ENCODE assay signal across 35 cellular contexts in genomic region chr5:65546141-65546540, GRCh38. TPM values are rescaled to one million over a fixed set of nuclear protein-coding genes. Genes with fewer than 3 reads are reported as not detected.
A peak's percentile ranks its signal among the peaks of the same experiment; 100 is the strongest.
DNase-seq lines count a peak whose midpoint lies in the region; ATAC-seq, FAIRE-seq and TF ChIP-seq lines count a peak whose summit lies in the region.
"Had no signal": no experiment of that assay in that cellular context is flagged by ENCODE, and none has a peak within 500 bp of the region (broad histone marks: within the 10 kb centered on the region; RNA-seq: fewer than 3 reads in every experiment).

No MANE protein-coding gene starts in this region.

- WGBS in HepG2 (ENCODE audit: low lambda C conversion rate) = 96% methylated on average over 5 of the region's 5 CpGs
- 92% methylated on average over 5 of the region's 5 CpGs for WGBS in right lobe of liver (ENCODE audit: insufficient coverage, low coverage, low lambda C conversion rate, missing lambda C conversion rate)
- 92% methylated on average over 5 of the region's 5 CpGs for WGBS in A549 (ENCODE audit: missing lambda C conversion rate)
- WGBS in K562 (ENCODE audit: insufficient coverage, low coverage, missing lambda C conversion rate) = 91% methylated on average over 5 of the region's 5 CpGs

- no peaks in the 10 kb centered on the region for H3K4me1 ChIP-seq in HepG2 (ENCODE audit: insufficient read depth, low read length)
- no peaks in the 10 kb centered on the region for H3K4me1 ChIP-seq in right lobe of liver
- H3K4me1 ChIP-seq in A549 = no peaks in the 10 kb centered on the region
- no peaks in the 10 kb centered on the region; a peak in 1 of 5 replicates for H3K4me1 ChIP-seq in K562 (replicated peaks in 1 of 2; ENCODE audit: control insufficient read depth in 2 of 2, insufficient read depth in 2 of 2, low read length in 2 of 2)
- no peaks in the 10 kb centered on the region for H3K4me1 ChIP-seq in colonic mucosa
- H3K4me1 ChIP-seq: BE2C; BLaER1; BLaER1 treated with 17β-estradiol and CSF1 and Interleukin-3, amounts not matched to agents 10 nM and 100 nM; Caco-2 had no signal

- H3K9me1 ChIP-seq in K562 (ENCODE audit: control insufficient read depth, insufficient read depth, low read length) = no peaks in the 10 kb centered on the region

- intact Hi-C loops in HepG2 (cut with micrococcal nuclease; ENCODE audit: unreplicated experiment) = no loop called here
- intact Hi-C loops in right lobe of liver (cut with DNase I) = no loop called here
- intact Hi-C loops in K562 (cut with micrococcal nuclease) = no loop called here
- intact Hi-C loops in colonic mucosa (cut with DNase I) = no loop called here

- no TSS peak for BruUV-seq in HepG2 (replicated peaks; lab: Mats Ljungman, UMichigan)
- no TSS peak for BruUV-seq in K562 (replicated peaks; lab: Mats Ljungman, UMichigan)

- H3K27me3 ChIP-seq in HepG2 (ENCODE audit: control insufficient read depth in 1 of 2, insufficient read depth in 2 of 2, low read length in 2 of 2) = no peaks in the 10 kb centered on the region
- no peaks in the 10 kb centered on the region for H3K27me3 ChIP-seq in right lobe of liver
- no peaks in the 10 kb centered on the region for H3K27me3 ChIP-seq in K562 (ENCODE audit: control insufficient read depth in 2 of 2, insufficient read depth in 2 of 2, low read length in 2 of 2)
- no peaks in the 10 kb centered on the region for H3K27me3 ChIP-seq in colonic mucosa
- H3K27me3 ChIP-seq: BE2C; BLaER1; BLaER1 treated with 17β-estradiol and CSF1 and Interleukin-3, amounts not matched to agents 10 nM and 100 nM had no signal

- FAIRE-seq in HepG2 (lab: Jason Lieb, UNC) = no peak
- FAIRE-seq in A549 (lab: Jason Lieb, UNC) = no peak
- no peak for FAIRE-seq in K562 (lab: Jason Lieb, UNC)
- FAIRE-seq: D721Med had no signal

- no peak overlapping the region for H3K9ac ChIP-seq in HepG2 (ENCODE audit: insufficient read depth, low read depth, low read length)
- no peak overlapping the region for H3K9ac ChIP-seq in K562 (ENCODE audit: insufficient read depth in 1 of 2, low read depth in 2 of 2, low read length in 2 of 2)
- H3K9ac ChIP-seq in colonic mucosa (ENCODE audit: low read depth in 2 of 2, low read length in 2 of 2) = no peak overlapping the region
- H3K9ac ChIP-seq: BLaER1; BLaER1 treated with 17β-estradiol and CSF1 and Interleukin-3, amounts not matched to agents 10 nM and 100 nM had no signal

- no peaks in the 10 kb centered on the region for H3K9me3 Mint-ChIP-seq in endothelial cell (ENCODE audit: unreplicated experiment)
- H3K9me3 Mint-ChIP-seq: CD14-positive monocyte; CD4-positive, alpha-beta memory T cell; CD4-positive, alpha-beta T cell; CD4-positive, CD25-positive, alpha-beta regulatory T cell; CD8-positive, alpha-beta memory T cell; CD8-positive, alpha-beta T cell had no signal

- H3K4me1 Mint-ChIP-seq in endothelial cell (ENCODE audit: unreplicated experiment) = peaks cover 24% of the 10 kb centered on the region
- H3K4me1 Mint-ChIP-seq: B cell, CD14-positive monocyte had no signal

- H3K36me3 ChIP-seq in HepG2 (replicated peaks in 1 of 2; ENCODE audit: control insufficient read depth in 1 of 2, insufficient read depth in 2 of 2, low read length in 2 of 2) (peaks cover 1 to 36% of the 10 kb centered on the region in 2 experiments; a peak in 4 of 5 replicates), right lobe of liver (no peaks in the 10 kb centered on the region), K562 (ENCODE audit: control insufficient read depth, insufficient read depth, low read length) (peaks cover 73% of the 10 kb centered on the region), colonic mucosa (no peaks in the 10 kb centered on the region)

- peak overlapping the region; percentile 78 for H3K27ac Mint-ChIP-seq in endothelial cell (ENCODE audit: unreplicated experiment)
- H3K27ac Mint-ChIP-seq: B cell; CD4-positive, alpha-beta T cell; CD4-positive, CD25-positive, alpha-beta regulatory T cell; CD8-positive, alpha-beta memory T cell; CD8-positive, alpha-beta T cell had no signal

- no peaks in the 10 kb centered on the region for H3K79me2 ChIP-seq in HepG2 (ENCODE audit: insufficient read depth, low read length)
- no peaks in the 10 kb centered on the region for H3K79me2 ChIP-seq in K562 (ENCODE audit: control insufficient read depth, insufficient read depth, low read length)

- H3K27ac ChIP-seq in HepG2 (ENCODE audit: extremely low read length, insufficient read depth, low read length) (no peak overlapping the region), right lobe of liver (no peak overlapping the region), A549 (no peak overlapping the region), K562 (ENCODE audit: extremely low read depth, low read depth, low read length) (no peak overlapping the region), colonic mucosa (no peak overlapping the region)
- H3K27ac ChIP-seq: 22Rv1; BLaER1; BLaER1 treated with 17β-estradiol and CSF1 and Interleukin-3, amounts not matched to agents 10 nM and 100 nM; C4-2B had no signal

- no peak for TF ChIP-seq CTCF in HepG2 (CRISPR knock-in tag; IDR thresholded peaks at IDR 0.05)
- no peak for TF ChIP-seq CTCF in right lobe of liver (IDR thresholded peaks at IDR 0.05)
- TF ChIP-seq CTCF in A549 (IDR thresholded peaks at IDR 0.05) = no peak
- no peak for TF ChIP-seq CTCF in K562 (IDR thresholded peaks at IDR 0.05 in 2 of 3, conservative IDR thresholded peaks at IDR 0.05 in 1 of 3; ENCODE audit: insufficient read depth in 2 of 3, low read depth in 1 of 3, low read length in 3 of 3)
- TF ChIP-seq CTCF in endothelial cell (IDR thresholded peaks at IDR 0.05; ENCODE audit: unreplicated experiment) = no peak
- no peak for TF ChIP-seq CTCF in colonic mucosa (IDR thresholded peaks at IDR 0.05)

- TF ChIP-seq POLR2A in HepG2 (IDR thresholded peaks at IDR 0.05; ENCODE audit: insufficient read depth in 1 of 2, low read depth in 2 of 2, low read length in 2 of 2) = no peak
- TF ChIP-seq POLR2A in right lobe of liver (IDR thresholded peaks at IDR 0.05) = no peak
- no peak for TF ChIP-seq POLR2A in A549 (IDR thresholded peaks at IDR 0.05; ENCODE audit: low read length)
- no peak for TF ChIP-seq POLR2A in K562 (conservative IDR thresholded peaks at IDR 0.05)

- no peaks in the 10 kb centered on the region for H3K9me3 ChIP-seq in HepG2 (ENCODE audit: low read length)
- H3K9me3 ChIP-seq in right lobe of liver = no peaks in the 10 kb centered on the region
- H3K9me3 ChIP-seq in A549 = no peaks in the 10 kb centered on the region
- H3K9me3 ChIP-seq in K562 (replicated peaks; ENCODE audit: control insufficient read depth, insufficient read depth, low read depth, low read length) = no peaks in the 10 kb centered on the region
- H3K9me3 ChIP-seq in colonic mucosa = no peaks in the 10 kb centered on the region
- H3K9me3 ChIP-seq: BE2C; BLaER1; BLaER1 treated with 17β-estradiol and CSF1 and Interleukin-3, amounts not matched to agents 10 nM and 100 nM; Caco-2 had no signal

- H3K27me3 Mint-ChIP-seq in endothelial cell (ENCODE audit: unreplicated experiment) = peaks cover 3% of the 10 kb centered on the region
- H3K27me3 Mint-ChIP-seq: B cell; CD4-positive, alpha-beta memory T cell; CD4-positive, alpha-beta T cell; CD4-positive, CD25-positive, alpha-beta regulatory T cell; CD8-positive, alpha-beta memory T cell had no signal

- TF ChIP-seq EP300 in HepG2 (IDR thresholded peaks at IDR 0.05; ENCODE audit: low read depth in 2 of 2, low read length in 2 of 2) = no peak
- no peak for TF ChIP-seq EP300 in HepG2 (CRISPR knock-in tag; IDR thresholded peaks at IDR 0.05; ENCODE audit: borderline replicate concordance)
- no peak for TF ChIP-seq EP300 in A549 (IDR thresholded peaks at IDR 0.05)
- no peak for TF ChIP-seq EP300 in K562 (IDR thresholded peaks at IDR 0.05; ENCODE audit: low read length)

- H3K4me3 ChIP-seq in HepG2 (replicated peaks in 1 of 3; ENCODE audit: insufficient read depth in 1 of 3, low read depth in 2 of 3, low read length in 3 of 3) = no peak overlapping the region
- H3K4me3 ChIP-seq in right lobe of liver = no peak overlapping the region
- H3K4me3 ChIP-seq in A549 = no peak overlapping the region
- no peak overlapping the region for H3K4me3 ChIP-seq in K562
- H3K4me3 ChIP-seq in colonic mucosa = no peak overlapping the region
- H3K4me3 ChIP-seq: BLaER1; BLaER1 treated with 17β-estradiol and CSF1 and Interleukin-3, amounts not matched to agents 10 nM and 100 nM had no signal

- no peak for DNase-seq in HepG2 (ENCODE audit: low spot score)
- DNase-seq in right lobe of liver = no peak
- DNase-seq in A549 (ENCODE audit: low read depth in 1 of 2, low spot score in 1 of 2) = no peak
- no peak for DNase-seq in K562 (ENCODE audit: extremely low read depth in 1 of 4, low spot score in 3 of 4)
- no peak for DNase-seq in endothelial cell (ENCODE audit: low spot score)
- DNase-seq in effector CD8-positive, alpha-beta T cell (lab: John Stamatoyannopoulos, UW) = no peak
- no peak for DNase-seq in iPS-NIHi7 (ENCODE audit: extremely low spot score)
- no peak for DNase-seq in colonic mucosa
- DNase-seq: 8988T; ACHN; AML-193; BE2C; C1 segment of cervical spinal cord; Caco-2; Calu3; CD4-positive, alpha-beta memory T cell; CD4-positive, alpha-beta T cell; CD4-positive, CD25-positive, alpha-beta regulatory T cell; CD8-positive, alpha-beta memory T cell; CD8-positive, alpha-beta T cell; COR-L47; DMS 273 treated with DMSO at 0.1 percent for 48 hours; DMS153; DMS53; DMS79; DMS79 treated with DMSO at 0.1 percent for 48 hours; DND-41; EL had no signal

- H3K36me3 Mint-ChIP-seq in endothelial cell (ENCODE audit: low read depth, unreplicated experiment) = peaks cover 20% of the 10 kb centered on the region

- CTCF ChIA-PET in HepG2 (lab: Yijun Ruan, JAX; ENCODE audit: low intra/inter-chr PET ratio, low total read pairs) = no interaction called here
- CTCF ChIA-PET in A549 (lab: Yijun Ruan, JAX) = interaction anchor here (1.2 kb wide), 1 partner anchor 11 kb away, joined by 3 read pairs; no protein-coding TSS in a partner anchor
- CTCF ChIA-PET in K562 (lab: Yijun Ruan, JAX; ENCODE audit: low intra/inter-chr PET ratio) = no interaction called here

- H3K4me3 Mint-ChIP-seq in endothelial cell (ENCODE audit: unreplicated experiment) = no peak overlapping the region
- H3K4me3 Mint-ChIP-seq: B cell; CD14-positive monocyte; CD4-positive, alpha-beta memory T cell; CD4-positive, alpha-beta T cell; CD4-positive, CD25-positive, alpha-beta regulatory T cell; CD8-positive, alpha-beta memory T cell; CD8-positive, alpha-beta T cell had no signal

- H2AFZ ChIP-seq in HepG2 (ENCODE audit: low read length) = no peak overlapping the region
- H2AFZ ChIP-seq in K562 (ENCODE audit: low read depth, low read length) = no peak overlapping the region

- H4K20me1 ChIP-seq in HepG2 (ENCODE audit: insufficient read depth, low read length) (no peaks in the 10 kb centered on the region), K562 (replicated peaks; ENCODE audit: control insufficient read depth, insufficient read depth, low read length) (no peaks in the 10 kb centered on the region)
- H4K20me1 ChIP-seq: BLaER1; BLaER1 treated with 17β-estradiol and CSF1 and Interleukin-3, amounts not matched to agents 10 nM and 100 nM had no signal

- in situ Hi-C loops in HepG2 (cut with HindIII; ENCODE audit: extremely low pct_ligation_motif_present, low pct_unique_long_range_greater_than_20kb) (no loop called here), K562 (cut with MboI) (no loop called here)

- POLR2A ChIA-PET in HepG2 (lab: Yijun Ruan, JAX) (no interaction called here), A549 (lab: Yijun Ruan, JAX) (no interaction called here), K562 (lab: Yijun Ruan, JAX) (interaction anchor here (0.7 to 1.9 kb wide), 4 partner anchors 10 to 23 kb away, joined by 3 to 7 read pairs (median 4); partner anchors contain the start of genes CENPK and PPWD1)

- no peak overlapping the region for H3K4me2 ChIP-seq in HepG2 (ENCODE audit: low read depth, low read length)
- no peak overlapping the region for H3K4me2 ChIP-seq in A549
- H3K4me2 ChIP-seq in K562 (ENCODE audit: insufficient read depth, low read length) = no peak overlapping the region
- H3K4me2 ChIP-seq: BLaER1; BLaER1 treated with 17β-estradiol and CSF1 and Interleukin-3, amounts not matched to agents 10 nM and 100 nM had no signal

- TF ChIP-seq RAD21 in HepG2 (CRISPR knock-in tag; IDR thresholded peaks at IDR 0.05) (no peak), A549 (conservative IDR thresholded peaks at IDR 0.05 in 1 of 2, IDR thresholded peaks at IDR 0.05 in 1 of 2) (no peak), K562 (CRISPR knock-in tag; conservative IDR thresholded peaks at IDR 0.05 in 1 of 2, IDR thresholded peaks at IDR 0.05 in 1 of 2) (no peak)

- ATAC-seq in HepG2 = no peak
- ATAC-seq in right lobe of liver = no peak
- no peak for ATAC-seq in A549
- ATAC-seq in K562 = no peak
- ATAC-seq: CD8-positive, alpha-beta T cell had no signal

RNA-seq across cellular contexts. Expression of gene CENPK, which starts 16.8 kb away (rescaled TPM):
- total RNA-seq in HepG2 (2016; rRNA removed; fragmentation: Illumina TruSeq; extraction: Trizol) = 54.4 and 75.0 TPM in 2 replicates
- 46.1 and 46.6 TPM in 2 replicates for total RNA-seq in HepG2 (2016; cell fraction: cytosol; rRNA removed; fragmentation: Illumina TruSeq; extraction: Trizol; ENCODE audit: low read depth)
- total RNA-seq in HepG2 (2016; cell fraction: insoluble cytoplasmic fraction; rRNA removed; fragmentation: Illumina TruSeq; extraction: Trizol) = 52.6 and 72.1 TPM in 2 replicates
- 40.9 and 42.8 TPM in 2 replicates for total RNA-seq in HepG2 (2016; cell fraction: membrane; rRNA removed; fragmentation: Illumina TruSeq; extraction: Trizol)
- total RNA-seq in HepG2 (2016; cell fraction: nucleus; rRNA removed; fragmentation: Illumina TruSeq; extraction: Trizol) = 69.1 and 71.8 TPM in 2 replicates
- polyA plus RNA-seq in HepG2 (2011; rRNA removed) = 7.9 and 14.3 TPM in 2 replicates
- polyA plus RNA-seq in HepG2 (2011; cell fraction: cytosol; rRNA removed) = 3.3 and 5.2 TPM in 2 replicates
- polyA plus RNA-seq in HepG2 (2011; cell fraction: nucleus; rRNA removed) = 7.8 and 11.5 TPM in 2 replicates
- polyA plus RNA-seq in HepG2 (2012) = 5.3 and 16.9 TPM in 2 replicates
- 9.7 and 14.1 TPM in 2 replicates for polyA plus RNA-seq in HepG2 (2016; cell fraction: cytosol; fragmentation: Illumina TruSeq; extraction: Trizol; ENCODE audit: low read depth)
- polyA plus RNA-seq in HepG2 (2016; cell fraction: insoluble cytoplasmic fraction; fragmentation: Illumina TruSeq; extraction: Trizol; ENCODE audit: low read depth) = 61.5 and 69.5 TPM in 2 replicates
- polyA plus RNA-seq in HepG2 (2016; cell fraction: membrane; fragmentation: Illumina TruSeq; extraction: Trizol; ENCODE audit: low read depth) = 16.6 and 22.9 TPM in 2 replicates
- 62.2 and 63.3 TPM in 2 replicates for polyA plus RNA-seq in HepG2 (2016; cell fraction: nucleus; fragmentation: Illumina TruSeq; extraction: Trizol; ENCODE audit: insufficient read depth, low read depth)
- polyA minus RNA-seq in HepG2 (2011; rRNA and poly(A)+ RNA removed; ENCODE audit: low replicate concordance) = 6.8 and 14.7 TPM in 2 replicates
- 5.1 and 8.4 TPM in 2 replicates for polyA minus RNA-seq in HepG2 (2011; cell fraction: cytosol; rRNA and poly(A)+ RNA removed)
- polyA minus RNA-seq in HepG2 (2011; cell fraction: nucleus; rRNA and poly(A)+ RNA removed) = 45.1 and 68.2 TPM in 2 replicates
- 1 to 10 TPM in 3 of 6 experiments, under 1 TPM in 3; 0.33 to 4.3 (median 1.5) TPM for total RNA-seq in right lobe of liver
- polyA plus RNA-seq in A549 (2011; rRNA removed) = 35.1 and 71.2 TPM in 2 replicates
- polyA plus RNA-seq in A549 (2012; cell fraction: cytosol; rRNA removed) = 13.6 and 14.3 TPM in 2 replicates
- 6.0 and 10.6 TPM in 2 replicates for polyA plus RNA-seq in A549 (2012; cell fraction: nucleus; rRNA removed)
- polyA plus RNA-seq in A549 (2017; fragmentation: RNase III; extraction: RNeasy Plus Mini Kit Qiagen cat#74134 plus additional on column Dnase treatment) = 66.8 to 72.7 TPM (median 66.8 TPM) in 3 replicates
- polyA minus RNA-seq in A549 (2011; rRNA and poly(A)+ RNA removed) = 10.0 and 11.6 TPM in 2 replicates
- 116 and 225 TPM in 2 replicates for total RNA-seq in K562 (2011; cell fraction: chromatin; rRNA removed; ENCODE audit: low replicate concordance)
- 32.7 and 47.1 TPM in 2 replicates for total RNA-seq in K562 (2011; cell fraction: nucleolus; rRNA removed)
- 134 and 222 TPM in 2 replicates for total RNA-seq in K562 (2011; cell fraction: nucleoplasm; rRNA removed)
- 29.3 and 30.8 TPM in 2 replicates for total RNA-seq in K562 (2014; rRNA removed)
- 69.0 and 80.2 TPM in 2 replicates for total RNA-seq in K562 (2014; rRNA removed; fragmentation: Illumina TruSeq; extraction: Trizol)
- total RNA-seq in K562 (2015; rRNA removed; fragmentation: Illumina TruSeq; extraction: Trizol) = 53.1 and 55.0 TPM in 2 replicates
- 40.2 and 46.9 TPM in 2 replicates for total RNA-seq in K562 (2021)
- polyA plus RNA-seq in K562 (2011; rRNA removed) = 46.0 and 69.3 TPM in 2 replicates
- 5.9 and 21.3 TPM in 2 replicates for polyA plus RNA-seq in K562 (2011; cell fraction: cytosol; rRNA removed)
- 63.7 and 69.3 TPM in 2 replicates for polyA plus RNA-seq in K562 (2011; cell fraction: nucleus; rRNA removed)
- 33.8 and 34.9 TPM in 2 replicates for polyA plus RNA-seq in K562 (2012)
- polyA plus RNA-seq in K562 (2014; fragmentation: Illumina TruSeq; extraction: Trizol) = 52.0 and 60.3 TPM in 2 replicates
- polyA plus RNA-seq in K562 (2014; fragmentation: Nextera tagmentation; extraction: Ambion mirVana) = 100 to 1,000 TPM; 121 to 134 TPM
- 62.6 and 72.3 TPM in 2 replicates for polyA plus RNA-seq in K562 (2014; rRNA removed)
- 50.1 and 64.2 TPM in 2 replicates for polyA minus RNA-seq in K562 (2011; rRNA and poly(A)+ RNA removed)
- 11.9 and 18.1 TPM in 2 replicates for polyA minus RNA-seq in K562 (2011; cell fraction: cytosol; rRNA and poly(A)+ RNA removed)
- 77.8 and 90.7 TPM in 2 replicates for polyA minus RNA-seq in K562 (2011; cell fraction: nucleus; rRNA and poly(A)+ RNA removed)
- total RNA-seq in endothelial cell (ENCODE audit: unreplicated experiment) = 28.9 TPM
- 10 to 100 TPM; 10.4 to 31.4 TPM for total RNA-seq in colonic mucosa

RNA-seq across cellular contexts. Expression of gene PPWD1, which starts 17.0 kb away (rescaled TPM):
- total RNA-seq in HepG2 (2016; rRNA removed; fragmentation: Illumina TruSeq; extraction: Trizol) (44.3 and 60.8 TPM in 2 replicates), right lobe of liver (10 to 100 TPM; 11.4 to 24.0 (median 12.3) TPM), K562 (2014; rRNA removed) (31.6 and 43.2 TPM in 2 replicates), K562 (2014; rRNA removed; fragmentation: Illumina TruSeq; extraction: Trizol) (59.3 and 62.9 TPM in 2 replicates), K562 (2015; rRNA removed; fragmentation: Illumina TruSeq; extraction: Trizol) (56.1 and 61.7 TPM in 2 replicates), K562 (2021) (31.0 and 31.4 TPM in 2 replicates), endothelial cell (ENCODE audit: unreplicated experiment) (44.9 TPM), colonic mucosa (10 to 100 TPM; 23.5 to 28.2 TPM)
- total RNA-seq in HepG2 (2016; cell fraction: cytosol; rRNA removed; fragmentation: Illumina TruSeq; extraction: Trizol; ENCODE audit: low read depth) = 27.4 and 33.1 TPM in 2 replicates
- total RNA-seq in HepG2 (2016; cell fraction: insoluble cytoplasmic fraction; rRNA removed; fragmentation: Illumina TruSeq; extraction: Trizol) = 43.3 and 58.5 TPM in 2 replicates
- total RNA-seq in HepG2 (2016; cell fraction: membrane; rRNA removed; fragmentation: Illumina TruSeq; extraction: Trizol) = 20.1 and 25.1 TPM in 2 replicates
- total RNA-seq in HepG2 (2016; cell fraction: nucleus; rRNA removed; fragmentation: Illumina TruSeq; extraction: Trizol) = 52.4 and 57.3 TPM in 2 replicates
- polyA plus RNA-seq in HepG2 (2011; rRNA removed) (7.4 and 7.9 TPM in 2 replicates), A549 (2011; rRNA removed) (15.3 and 18.5 TPM in 2 replicates), A549 (2017; fragmentation: RNase III; extraction: RNeasy Plus Mini Kit Qiagen cat#74134 plus additional on column Dnase treatment) (26.8 to 31.3 TPM (median 27.7 TPM) in 3 replicates), K562 (2011; rRNA removed) (17.6 and 24.1 TPM in 2 replicates), K562 (2014; fragmentation: Illumina TruSeq; extraction: Trizol) (46.6 and 59.1 TPM in 2 replicates), K562 (2014; fragmentation: Nextera tagmentation; extraction: Ambion mirVana) (10 to 100 TPM; 46.3 to 89.2 TPM), K562 (2014; rRNA removed) (39.3 and 51.4 TPM in 2 replicates)
- 1.5 and 2.4 TPM in 2 replicates for polyA plus RNA-seq in HepG2 (2011; cell fraction: cytosol; rRNA removed)
- 16.1 and 21.9 TPM in 2 replicates for polyA plus RNA-seq in HepG2 (2011; cell fraction: nucleus; rRNA removed)
- polyA plus RNA-seq in HepG2 (2012) = 24.7 and 29.8 TPM in 2 replicates
- polyA plus RNA-seq in HepG2 (2016; cell fraction: cytosol; fragmentation: Illumina TruSeq; extraction: Trizol; ENCODE audit: low read depth) = 1.7 and 2.3 TPM in 2 replicates
- 43.7 and 45.6 TPM in 2 replicates for polyA plus RNA-seq in HepG2 (2016; cell fraction: insoluble cytoplasmic fraction; fragmentation: Illumina TruSeq; extraction: Trizol; ENCODE audit: low read depth)
- 4.9 and 5.8 TPM in 2 replicates for polyA plus RNA-seq in HepG2 (2016; cell fraction: membrane; fragmentation: Illumina TruSeq; extraction: Trizol; ENCODE audit: low read depth)
- 66.7 and 70.9 TPM in 2 replicates for polyA plus RNA-seq in HepG2 (2016; cell fraction: nucleus; fragmentation: Illumina TruSeq; extraction: Trizol; ENCODE audit: insufficient read depth, low read depth)
- polyA minus RNA-seq in HepG2 (2011; rRNA and poly(A)+ RNA removed; ENCODE audit: low replicate concordance) = 3.7 and 5.3 TPM in 2 replicates
- 12.7 and 15.1 TPM in 2 replicates for polyA minus RNA-seq in HepG2 (2011; cell fraction: cytosol; rRNA and poly(A)+ RNA removed)
- polyA minus RNA-seq in HepG2 (2011; cell fraction: nucleus; rRNA and poly(A)+ RNA removed) = 89.6 and 92.0 TPM in 2 replicates
- polyA plus RNA-seq in A549 (2012; cell fraction: cytosol; rRNA removed) = 2.7 and 3.0 TPM in 2 replicates
- 3.4 and 6.6 TPM in 2 replicates for polyA plus RNA-seq in A549 (2012; cell fraction: nucleus; rRNA removed)
- polyA minus RNA-seq in A549 (2011; rRNA and poly(A)+ RNA removed) = 8.7 and 9.0 TPM in 2 replicates
- 42.4 and 162 TPM in 2 replicates for total RNA-seq in K562 (2011; cell fraction: chromatin; rRNA removed; ENCODE audit: low replicate concordance)
- 13.3 and 25.8 TPM in 2 replicates for total RNA-seq in K562 (2011; cell fraction: nucleolus; rRNA removed)
- total RNA-seq in K562 (2011; cell fraction: nucleoplasm; rRNA removed) = 55.2 and 88.8 TPM in 2 replicates
- polyA plus RNA-seq in K562 (2011; cell fraction: cytosol; rRNA removed) = 2.1 and 6.5 TPM in 2 replicates
- 28.7 and 40.9 TPM in 2 replicates for polyA plus RNA-seq in K562 (2011; cell fraction: nucleus; rRNA removed)
- 38.8 and 39.5 TPM in 2 replicates for polyA plus RNA-seq in K562 (2012)
- polyA minus RNA-seq in K562 (2011; rRNA and poly(A)+ RNA removed) = 37.9 and 56.0 TPM in 2 replicates
- polyA minus RNA-seq in K562 (2011; cell fraction: cytosol; rRNA and poly(A)+ RNA removed) = 9.7 and 14.7 TPM in 2 replicates
- polyA minus RNA-seq in K562 (2011; cell fraction: nucleus; rRNA and poly(A)+ RNA removed) = 41.2 and 75.8 TPM in 2 replicates

Comparison
In these comparisons a context has a peak if more than half of its experiments do, and no peak if none do; other contexts are left out.
1. Of the 241 proteins assayed by ChIP-seq in both HepG2 and K562: peak only in HepG2: MAFK; only in K562: MAFF; in both: none; in neither: 239.